23 cellular contexts compared by ENCODE assay signal in the genomic region with DNA sequence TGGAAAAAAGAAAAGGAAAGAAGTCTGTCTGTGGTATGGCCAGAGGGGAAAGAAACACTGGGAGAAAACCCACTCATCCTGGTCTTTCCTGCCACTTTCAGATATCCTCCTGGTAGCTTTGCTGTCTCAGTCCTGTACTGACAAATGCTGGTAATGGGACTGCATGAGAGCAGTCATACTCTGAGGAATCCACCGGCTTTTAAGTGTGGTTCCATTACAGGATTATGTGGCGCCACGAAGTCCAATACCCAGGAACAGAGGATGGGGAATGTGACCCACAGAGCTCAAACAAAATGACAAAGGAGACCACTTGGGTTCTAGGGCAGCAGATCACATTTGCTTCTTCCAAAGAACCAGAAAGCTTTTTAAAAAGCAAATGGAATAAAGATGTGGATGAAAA. TPM values are rescaled to one million over a fixed set of nuclear protein-coding genes. Genes with fewer than 3 reads are reported as not detected.
A peak's percentile ranks its signal among the peaks of the same experiment; 100 is the strongest.
DNase-seq lines count a peak whose midpoint lies in the region; TF ChIP-seq lines count a peak whose summit lies in the region.
"Had no signal": no experiment of that assay in that cellular context is flagged by ENCODE, and none has a peak within 500 bp of the region (broad histone marks: within the 10 kb centered on the region; RNA-seq: fewer than 3 reads in every experiment).

No MANE protein-coding gene starts in this region.

- no peaks in the 10 kb centered on the region for H3K9me3 ChIP-seq in prostate gland

- no peaks in the 10 kb centered on the region for H3K27me3 ChIP-seq in prostate gland (replicated peaks; ENCODE audit: insufficient read depth)

- 91% methylated on average over 3 of the region's 3 CpGs for WGBS in prostate gland

- no peaks in the 10 kb centered on the region for H3K4me1 ChIP-seq in prostate gland (replicated peaks)

- DNase-seq in EH (ENCODE audit: low read depth): peak; percentile 33
- DNase-seq in NCI-H82 treated with DMSO at 0.1 percent for 48 hours (lab: John Stamatoyannopoulos, UW; ENCODE audit: unreplicated experiment): peak; percentile 12
- peak; percentile 9 for DNase-seq in glomerular visceral epithelial cell (ENCODE audit: extremely low spot score)
- DNase-seq in myocyte (ENCODE audit: low read depth): peak; percentile 58
- no peak for DNase-seq in DMS 273 treated with DMSO at 0.1 percent for 48 hours (lab: John Stamatoyannopoulos, UW)
- no peak for DNase-seq in hypothalamus (lab: John Stamatoyannopoulos, UW)
- no peak for DNase-seq in prostate gland (ENCODE audit: low spot score)
- DNase-seq in DMS153 (lab: John Stamatoyannopoulos, UW): no peak
- DNase-seq: AML-193, DND-41, IMR-90, MV-4-11, NCI-H1105 treated with DMSO at 0.1 percent for 48 hours, NCI-H2029 treated with DMSO at 0.1 percent for 48 hours, NCI-H2171 treated with DMSO at 0.1 percent for 48 hours, NCI-H524 treated with DMSO at 0.1 percent for 48 hours, PC-3, SHP77 had no signal

- H3K4me3 ChIP-seq in prostate gland: no peak overlapping the region
- H3K4me3 ChIP-seq: SK-N-MC had no signal

- TF ChIP-seq POLR2A in prostate gland (IDR thresholded peaks at IDR 0.05): no peak

- no peaks in the 10 kb centered on the region for H3K36me3 ChIP-seq in prostate gland

- no peak for TF ChIP-seq CTCF in prostate gland (IDR thresholded peaks at IDR 0.05)

- H3K27ac ChIP-seq in prostate gland: no peak overlapping the region
- H3K27ac ChIP-seq: C4-2B, KMS-11, SK-N-MC had no signal

- intact Hi-C loops in prostate gland (cut with DNase I): no loop called here

RNA-seq across cellular contexts. Expression of a gene that starts 26.3 kb away (rescaled TPM):
- total RNA-seq in myocyte (0.35 and 0.47 TPM in 2 replicates), prostate gland (10 to 100 TPM; 19.5 to 41.4 TPM)
- not detected for polyA plus RNA-seq in myocyte (2012)
- total RNA-seq: IMR-90, RPMI7951 had no signal
- polyA plus RNA-seq: AG04450, IMR-90 had no signal

Comparison
In these comparisons a context has a peak if more than half of its experiments do, and no peak if none do; other contexts are left out.
1. DNase-seq: peak in EH (single experiment), NCI-H82 treated with DMSO at 0.1 percent for 48 hours (single experiment), glomerular visceral epithelial cell (single experiment) and myocyte (single experiment); none in DMS 273 treated with DMSO at 0.1 percent for 48 hours (single experiment), hypothalamus (0 of 51), prostate gland (single experiment) and DMS153 (single experiment).
2. RNA of a gene that starts 26.3 kb away (total RNA-seq): 19.5 to 41.4 TPM in prostate gland; 0.35 to 0.47 TPM in myocyte; every median in the first group is over 10 times any median in the second.